Comparison of ENCODE assay signal across 8 cellular contexts in genomic region chr4:38807462-38807861, GRCh38. TPM values are rescaled to one million over a fixed set of nuclear protein-coding genes. Genes with fewer than 3 reads are reported as not detected.
"Had no signal": no experiment of that assay in that cellular context is flagged by ENCODE, and none has a peak within 500 bp of the region (broad histone marks: within the 10 kb centered on the region; RNA-seq: fewer than 3 reads in every experiment).

No MANE protein-coding gene starts in this region.

RNA-seq across cellular contexts. Expression of gene TLR10, which starts 24.7 kb away (rescaled TPM):
- total RNA-seq: hepatocyte, kidney epithelial cell, left ventricle myocardium inferior, left ventricle myocardium superior, lung microvascular endothelial cell, mammary epithelial cell, mesothelial cell of epicardium, myocyte had no signal
